In genomic region chr22:24407884-24408283, GRCh38 we compare ENCODE assay signal across 2 cellular contexts.
TF ChIP-seq lines count a peak whose summit lies in the region.

No MANE protein-coding gene starts in this region.

TF ChIP-seq in SK-N-SH, 30 proteins besides CTCF, POLR2A, EP300 and RAD21 (continued from another document):
- TF ChIP-seq IRF3 (IDR thresholded peaks at IDR 0.05; ENCODE audit: low read depth, low read length): no peak
- no peak for TF ChIP-seq POLR2AphosphoS5 (IDR thresholded peaks at IDR 0.05; ENCODE audit: low read depth, low read length)
- TF ChIP-seq PBX3 (IDR thresholded peaks at IDR 0.05): no peak
- no peak for TF ChIP-seq FOXJ3 (CRISPR knock-in tag; IDR thresholded peaks at IDR 0.05)
TF ChIP-seq in SK-N-SH: peak in this region for 0.

TF ChIP-seq in SK-N-SH treated with all-trans-retinoic acid at 6 μM for 48 hours, 23 proteins besides CTCF, POLR2A, EP300 and RAD21 (continued from another document):
- TF ChIP-seq TSHZ2 (CRISPR knock-in tag; IDR thresholded peaks at IDR 0.05): no peak
- TF ChIP-seq, protein P1, sequence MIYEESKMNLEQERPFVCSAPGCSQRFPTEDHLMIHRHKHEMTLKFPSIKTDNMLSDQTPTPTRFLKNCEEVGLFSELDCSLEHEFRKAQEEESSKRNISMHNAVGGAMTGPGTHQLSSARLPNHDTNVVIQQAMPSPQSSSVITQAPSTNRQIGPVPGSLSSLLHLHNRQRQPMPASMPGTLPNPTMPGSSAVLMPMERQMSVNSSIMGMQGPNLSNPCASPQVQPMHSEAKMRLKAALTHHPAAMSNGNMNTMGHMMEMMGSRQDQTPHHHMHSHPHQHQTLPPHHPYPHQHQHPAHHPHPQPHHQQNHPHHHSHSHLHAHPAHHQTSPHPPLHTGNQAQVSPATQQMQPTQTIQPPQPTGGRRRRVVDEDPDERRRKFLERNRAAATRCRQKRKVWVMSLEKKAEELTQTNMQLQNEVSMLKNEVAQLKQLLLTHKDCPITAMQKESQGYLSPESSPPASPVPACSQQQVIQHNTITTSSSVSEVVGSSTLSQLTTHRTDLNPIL (CRISPR knock-in tag; IDR thresholded peaks at IDR 0.05; ENCODE audit: low read depth): no peak
- TF ChIP-seq POU6F1 (CRISPR knock-in tag; IDR thresholded peaks at IDR 0.05; ENCODE audit: borderline replicate concordance, low read depth): no peak
- no peak for TF ChIP-seq ZNF70 (CRISPR knock-in tag; IDR thresholded peaks at IDR 0.05)
- no peak for TF ChIP-seq SNAI2 (CRISPR knock-in tag; IDR thresholded peaks at IDR 0.05)
- TF ChIP-seq OSR1 (CRISPR knock-in tag; IDR thresholded peaks at IDR 0.05): no peak
- TF ChIP-seq ZFP30 (CRISPR knock-in tag; IDR thresholded peaks at IDR 0.05): no peak
- TF ChIP-seq CSDC2 (CRISPR knock-in tag; IDR thresholded peaks at IDR 0.05): no peak
